9 cellular contexts compared by ENCODE assay signal in the genomic region with DNA sequence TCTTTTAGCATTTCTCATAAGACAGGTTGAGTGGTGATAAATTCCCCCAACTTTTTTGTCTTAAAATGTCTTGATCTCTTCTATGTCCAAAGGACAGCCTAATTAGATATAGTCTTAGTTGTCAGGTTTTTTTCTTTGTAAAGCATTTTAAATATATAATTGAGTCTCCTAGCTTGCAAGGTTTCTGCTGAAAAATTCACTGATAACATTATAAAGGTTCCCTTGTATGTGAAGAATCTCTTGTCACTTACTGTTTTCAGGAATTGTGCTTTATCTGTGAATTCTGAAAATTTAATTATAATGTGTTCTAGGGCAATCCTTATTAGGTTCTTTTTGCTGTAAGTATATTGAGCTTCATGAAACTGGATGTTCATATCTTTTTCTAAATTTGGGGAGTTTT.
"Had no signal": no experiment of that assay in that cellular context is flagged by ENCODE, and none has a peak within 500 bp of the region (broad histone marks: within the 10 kb centered on the region; RNA-seq: fewer than 3 reads in every experiment).

No MANE protein-coding gene starts in this region.

- DNase-seq: GM23248, GOT3, H7, H9, HCEC 1CT, HFFc6 had no signal

- H3K4me1 Mint-ChIP-seq: GM23338 had no signal

- H3K4me3 Mint-ChIP-seq: GM23338, H9, HFFc6 had no signal

- H3K4me3 ChIP-seq: GM23248, GM23338, HAP-1 had no signal

- H3K9me3 ChIP-seq: HAP-1 had no signal

- H3K27ac Mint-ChIP-seq: GM23338, H9, HFFc6 had no signal

- H3K36me3 ChIP-seq: HAP-1 had no signal

- ATAC-seq: GM23338, HCT116 had no signal

- H3K9me3 Mint-ChIP-seq: GM23338 had no signal

- H3K27ac ChIP-seq: GM23248 had no signal
